Comparison of ENCODE assay signal across 26 cellular contexts in the genomic region with DNA sequence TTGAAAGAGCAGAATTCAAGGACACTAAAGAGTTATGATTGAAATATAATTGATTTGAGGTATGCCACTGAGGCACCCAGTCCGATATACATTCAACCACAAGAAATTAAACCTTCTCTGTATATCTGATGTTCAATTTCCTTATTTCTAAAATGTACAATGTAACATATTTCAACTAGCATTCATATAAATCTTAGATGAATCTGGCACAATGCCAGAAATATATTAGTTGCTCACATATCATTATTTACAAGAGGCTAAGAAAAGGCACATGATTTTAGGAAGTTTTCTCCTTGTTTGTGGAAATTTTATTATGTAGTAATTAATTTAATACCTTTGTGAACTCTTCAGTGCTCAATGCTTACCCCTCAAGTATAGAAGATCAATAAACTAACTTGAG.
"Had no signal": no experiment of that assay in that cellular context is flagged by ENCODE, and none has a peak within 500 bp of the region (broad histone marks: within the 10 kb centered on the region; RNA-seq: fewer than 3 reads in every experiment).

No MANE protein-coding gene starts in this region.

- H3K79me2 ChIP-seq: hepatocyte had no signal

- H3K36me3 ChIP-seq: esophagus squamous epithelium, gastroesophageal sphincter, heart left ventricle, left lung, lower lobe of right lung had no signal

- H3K9me3 ChIP-seq: esophagus squamous epithelium, gastroesophageal sphincter, heart left ventricle, left lung, lower lobe of right lung had no signal

- H3K4me3 ChIP-seq: coronary artery, dorsolateral prefrontal cortex, esophagus squamous epithelium, gastroesophageal sphincter, heart left ventricle, hepatocyte, left lung, lower lobe of right lung, mucosa of descending colon had no signal

- H2AFZ ChIP-seq: hepatocyte had no signal

- ATAC-seq: esophagus mucosa, foreskin keratinocyte, gastroesophageal sphincter, heart left ventricle, left lung, left ventricle myocardium superior, lower lobe of right lung, mucosa of descending colon had no signal

- H3K4me1 ChIP-seq: esophagus squamous epithelium, foreskin keratinocyte, gastroesophageal sphincter, heart left ventricle, left lung, lower lobe of right lung had no signal

- FAIRE-seq: colon, frontal cortex, kidney had no signal

- H3K27ac ChIP-seq: coronary artery, dorsolateral prefrontal cortex, epithelial cell of prostate, esophagus squamous epithelium, foreskin keratinocyte, gastroesophageal sphincter, heart left ventricle, hepatocyte, left lung, lower lobe of right lung had no signal

- DNase-seq: dermis blood vessel endothelial cell; dorsolateral prefrontal cortex; effector CD4-positive, alpha-beta T cell; effector memory CD4-positive, alpha-beta T cell; erythroblast; esophagus squamous epithelium; heart left ventricle; hypothalamus; immature natural killer cell; islet precursor cell; kidney; kidney glomerular epithelial cell; left lung; left ventricle myocardium superior; lower lobe of right lung; mesenchymal stem cell; mucosa of descending colon; naive B cell had no signal

- H3K27me3 ChIP-seq: dorsolateral prefrontal cortex, esophagus squamous epithelium, foreskin keratinocyte, gastroesophageal sphincter, heart left ventricle, hepatocyte, left lung had no signal

- H3K4me2 ChIP-seq: hepatocyte had no signal
